8 cellular contexts compared by ENCODE assay signal in the genomic region with DNA sequence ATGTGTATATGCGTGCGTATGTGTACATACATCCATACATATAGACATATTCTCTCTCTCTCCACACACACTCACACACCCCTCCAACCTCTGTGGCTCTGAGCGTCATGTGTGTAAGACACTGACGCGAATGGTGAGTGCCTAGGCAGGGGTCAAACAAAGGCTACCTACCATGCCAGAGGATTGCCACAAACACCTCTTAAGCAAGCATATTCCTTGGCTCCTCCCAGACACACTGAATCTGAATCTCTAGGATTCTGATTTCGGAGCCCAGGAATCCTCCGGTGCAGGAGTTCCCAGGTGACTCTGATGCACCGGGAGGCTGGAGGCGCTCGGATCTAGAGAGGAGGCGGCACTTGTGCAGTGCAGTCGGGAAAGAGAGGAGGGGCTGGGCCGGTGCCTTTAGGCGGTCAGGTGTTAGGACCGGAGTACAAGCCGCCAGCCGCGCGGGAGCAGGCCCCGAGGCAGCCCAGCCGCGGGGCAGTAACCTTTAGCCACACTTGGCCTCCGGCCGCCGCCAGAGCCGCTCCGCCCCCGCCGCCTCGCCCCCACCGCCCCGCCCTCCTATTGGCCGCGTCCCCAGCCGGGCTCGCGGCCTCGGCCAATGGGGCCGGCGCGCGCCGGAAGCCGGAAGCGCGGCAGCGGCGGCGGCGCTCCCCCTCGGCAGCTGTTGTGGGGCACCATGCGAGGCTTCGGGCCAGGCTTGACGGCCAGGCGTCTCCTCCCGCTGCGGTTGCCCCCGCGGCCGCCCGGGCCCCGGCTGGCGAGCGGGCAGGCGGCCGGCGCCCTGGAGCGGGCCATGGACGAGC. TPM values are rescaled to one million over a fixed set of nuclear protein-coding genes. Genes with fewer than 3 reads are reported as not detected.
A peak's percentile ranks its signal among the peaks of the same experiment; 100 is the strongest.
DNase-seq lines count a peak whose midpoint lies in the region; ATAC-seq, FAIRE-seq and TF ChIP-seq lines count a peak whose summit lies in the region.

A gene (plus strand): TSS at position 653 of the 809 bp plus-strand sequence. CDS start 30 bp downstream, at position 683.

- H3K27ac Mint-ChIP-seq in neural crest cell (ENCODE audit: unreplicated experiment), result peak within 1 kb of the TSS; percentile 76

- peak within 1 kb of the TSS; percentile 93 for H3K4me3 Mint-ChIP-seq in neural crest cell

- H3K27me3 Mint-ChIP-seq in neural crest cell (ENCODE audit: low read depth), result peaks cover 5% of the 10 kb centered on the region

- FAIRE-seq in HTR-8/SVneo (lab: Jason Lieb, UNC), result peak; percentile 4

- H3K9me3 ChIP-seq in RWPE2 (ENCODE audit: severe bottlenecking) (no peaks in the 10 kb centered on the region), stomach (no peaks in the 10 kb centered on the region)

- H3K4me3 ChIP-seq in RWPE2 (ENCODE audit: severe bottlenecking) (peak within 1 kb of the TSS; percentile 98), fibroblast of villous mesenchyme (ENCODE audit: low read depth, low read length) (peak within 1 kb of the TSS; percentile 65), stomach (peak within 1 kb of the TSS; percentile 74 to 91 (median 88))

- H3K36me3 Mint-ChIP-seq in neural crest cell (ENCODE audit: low read depth), result no peaks in the 10 kb centered on the region

- ATAC-seq in GM21367 (IDR thresholded peaks at IDR 0.05; ENCODE audit: unreplicated experiment), result peak; percentile 78
- ATAC-seq in RWPE2 (ENCODE audit: low read depth), result peak; percentile 82

- peak; percentile 38 for DNase-seq in DMS114 treated with DMSO at 0.1 percent for 48 hours (lab: John Stamatoyannopoulos, UW; ENCODE audit: unreplicated experiment)
- DNase-seq in HTR-8/SVneo (ENCODE audit: insufficient read length, low spot score), result peak; percentile 92
- no peak for DNase-seq in RWPE2 (ENCODE audit: low spot score)
- peak; percentile 68 for DNase-seq in activated gamma-delta T cell (lab: John Stamatoyannopoulos, UW)
- DNase-seq in fibroblast of villous mesenchyme (ENCODE audit: low read depth), result peak; percentile 80
- peak; percentile 66 for DNase-seq in neural crest cell (ENCODE audit: low read depth, low spot score)
- DNase-seq in stomach, result peak; percentile 94

- H3K36me3 ChIP-seq in RWPE2 (ENCODE audit: low read depth) (no peaks in the 10 kb centered on the region), stomach (no peaks in the 10 kb centered on the region)

- no peaks in the 10 kb centered on the region for H3K27me3 ChIP-seq in RWPE2 (ENCODE audit: insufficient read depth, poor library complexity, severe bottlenecking)
- no peaks in the 10 kb centered on the region for H3K27me3 ChIP-seq in stomach

- TF ChIP-seq EP300 in stomach (IDR thresholded peaks at IDR 0.05), result peak; percentile 26

- no peaks in the 10 kb centered on the region for H3K9me3 Mint-ChIP-seq in neural crest cell

- TF ChIP-seq CTCF in RWPE2 (IDR thresholded peaks at IDR 0.05; ENCODE audit: poor library complexity, severe bottlenecking) (no peak), fibroblast of villous mesenchyme (IDR thresholded peaks at IDR 0.05; ENCODE audit: insufficient read depth, low read depth, low read length) (no peak), neural crest cell (conservative IDR thresholded peaks at IDR 0.05) (no peak), stomach (IDR thresholded peaks at IDR 0.05) (no peak)

- H3K27ac ChIP-seq in RWPE2 (ENCODE audit: poor library complexity, severe bottlenecking) (no peak within 1 kb of the TSS), stomach (peak within 1 kb of the TSS; percentile 94 to 98 (median 96))

- no peaks in the 10 kb centered on the region for H3K4me1 ChIP-seq in RWPE2 (ENCODE audit: insufficient read depth, poor library complexity, severe bottlenecking)
- peaks cover 17 to 51% (median 37%) of the 10 kb centered on the region in 4 donors for H3K4me1 ChIP-seq in stomach

- 4 to 18% (median 6%) methylated on average over 13 to 69 of the region's 69 CpGs for WGBS in stomach, 5 donors

- intact Hi-C loops in stomach (cut with DNase I; ENCODE audit: low total_unique reads), result no loop called here

- no peak for TF ChIP-seq POLR2A in stomach (IDR thresholded peaks at IDR 0.05)

- H3K4me1 Mint-ChIP-seq in neural crest cell, result peaks cover 34% of the 10 kb centered on the region

RNA-seq across cellular contexts. Expression of the gene that starts here (rescaled TPM):
- total RNA-seq in fibroblast of villous mesenchyme (2.6 and 3.2 TPM in 2 replicates), neural crest cell (5.2 and 5.5 TPM in 2 replicates), stomach (10 to 100 TPM; 14.0 to 43.8 (median 22.0) TPM)
- 1 to 10 TPM; 2.9 to 3.5 (median 3.0) TPM for polyA plus RNA-seq in stomach
